In the genomic region with DNA sequence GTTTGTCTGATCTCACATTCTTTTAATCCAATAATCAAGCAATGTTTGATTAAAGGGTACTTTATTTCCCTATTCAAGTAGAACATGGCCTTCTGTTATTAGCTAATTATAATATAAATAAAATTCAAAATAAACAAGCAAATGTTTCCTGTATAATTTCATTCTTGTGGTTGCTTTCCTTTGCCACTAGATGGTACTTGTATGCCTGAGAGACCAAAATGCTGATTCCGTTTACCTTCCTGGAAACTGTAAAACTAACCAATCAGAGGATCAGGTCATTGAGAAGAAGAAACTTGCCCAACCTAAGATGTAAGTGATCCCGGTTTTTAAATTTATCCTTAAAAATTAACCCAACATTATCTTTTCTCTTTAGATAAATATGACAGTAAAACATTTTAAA, we compare ENCODE assay signal across 8 cellular contexts. TPM values are rescaled to one million over a fixed set of nuclear protein-coding genes. Genes with fewer than 3 reads are reported as not detected.
DNase-seq lines count a peak whose midpoint lies in the region; ATAC-seq, FAIRE-seq and TF ChIP-seq lines count a peak whose summit lies in the region.

No MANE protein-coding gene starts in this region.

- H3K79me2 ChIP-seq in DND-41 (ENCODE audit: insufficient read depth, low read length) (no peaks in the 10 kb centered on the region), HepG2 (ENCODE audit: insufficient read depth, low read length) (no peaks in the 10 kb centered on the region)

- no peak overlapping the region for H3K27ac Mint-ChIP-seq in activated CD4-positive, alpha-beta memory T cell treated with anti-CD3 and anti-CD28 coated beads, Interleukin-2, amount 10 ng/mL, durations not matched to agents 7 days and 5 days

- H3K36me3 ChIP-seq in DND-41 (ENCODE audit: insufficient read depth, low read length), result no peaks in the 10 kb centered on the region
- H3K36me3 ChIP-seq in HepG2 (replicated peaks in 1 of 2; ENCODE audit: control insufficient read depth in 1 of 2, insufficient read depth in 2 of 2, low read length in 2 of 2), result no peaks in the 10 kb centered on the region

- no peak for TF ChIP-seq RAD21 in HepG2 (CRISPR knock-in tag; IDR thresholded peaks at IDR 0.05)

- WGBS in HepG2 (ENCODE audit: low lambda C conversion rate), result 7% methylated on average over 2 of the region's 2 CpGs

- CTCF ChIA-PET in HepG2 (lab: Yijun Ruan, JAX; ENCODE audit: low intra/inter-chr PET ratio, low total read pairs), result interaction anchor here (1.8 to 1.9 kb wide), 2 partner anchors 60 to 188 kb away, joined by 5 to 6 read pairs; no protein-coding TSS in a partner anchor
- CTCF ChIA-PET in activated CD4-positive, alpha-beta memory T cell treated with anti-CD3 and anti-CD28 coated beads, Interleukin-2, amount 10 ng/mL, durations not matched to agents 7 days and 5 days (lab: Charles Lee), result interaction anchor here (0.8 to 2.2 kb wide), 5 partner anchors 9 to 189 kb away, joined by 5 to 20 read pairs (median 5); a partner anchor contains a TSS

- TF ChIP-seq POLR2A in HepG2 (IDR thresholded peaks at IDR 0.05; ENCODE audit: insufficient read depth in 1 of 2, low read depth in 2 of 2, low read length in 2 of 2), result no peak

- no peaks in the 10 kb centered on the region for H3K4me1 ChIP-seq in DND-41 (ENCODE audit: insufficient read depth, low read length)
- H3K4me1 ChIP-seq in HepG2 (ENCODE audit: insufficient read depth, low read length), result no peaks in the 10 kb centered on the region

- TF ChIP-seq CTCF in DND-41 (IDR thresholded peaks at IDR 0.05; ENCODE audit: borderline replicate concordance, extremely low read depth, low read length, poor library complexity, severe bottlenecking) (peak; percentile 15), HepG2 (CRISPR knock-in tag; IDR thresholded peaks at IDR 0.05) (peak; percentile 53)

- no TSS peak for BruUV-seq in HepG2 (replicated peaks; lab: Mats Ljungman, UMichigan)

- H3K4me1 Mint-ChIP-seq in activated CD4-positive, alpha-beta memory T cell treated with anti-CD3 and anti-CD28 coated beads, Interleukin-2, amount 10 ng/mL, durations not matched to agents 7 days and 5 days, result peaks cover 3% of the 10 kb centered on the region

- H3K9me3 ChIP-seq in DND-41 (ENCODE audit: insufficient read depth, low read length, severe bottlenecking) (peaks cover 9% of the 10 kb centered on the region), HepG2 (ENCODE audit: low read length) (no peaks in the 10 kb centered on the region)

- in situ Hi-C loops in HepG2 (cut with HindIII; ENCODE audit: extremely low pct_ligation_motif_present, low pct_unique_long_range_greater_than_20kb), result loop anchor here (5.0 kb wide), 1 partner anchor 187 kb away; no protein-coding TSS in a partner anchor

- no peaks in the 10 kb centered on the region for H3K9me3 Mint-ChIP-seq in activated CD4-positive, alpha-beta memory T cell treated with anti-CD3 and anti-CD28 coated beads, Interleukin-2, amount 10 ng/mL, durations not matched to agents 7 days and 5 days

- no peaks in the 10 kb centered on the region for H4K20me1 ChIP-seq in DND-41 (ENCODE audit: insufficient read depth, low read length)
- no peaks in the 10 kb centered on the region for H4K20me1 ChIP-seq in HepG2 (ENCODE audit: insufficient read depth, low read length)

- no peak overlapping the region for H2AFZ ChIP-seq in DND-41 (ENCODE audit: low read depth, low read length)
- no peak overlapping the region for H2AFZ ChIP-seq in HepG2 (ENCODE audit: low read length)

- ATAC-seq in DND-41 (ENCODE audit: insufficient read depth, low read depth), result no peak
- no peak for ATAC-seq in HepG2

- intact Hi-C loops in HepG2 (cut with micrococcal nuclease; ENCODE audit: unreplicated experiment), result loop anchor here (1.0 kb wide), 2 partner anchors 59 to 188 kb away; no protein-coding TSS in a partner anchor

- no peak for TF ChIP-seq EP300 in HepG2 (IDR thresholded peaks at IDR 0.05; ENCODE audit: low read depth in 2 of 2, low read length in 2 of 2)
- no peak for TF ChIP-seq EP300 in HepG2 (CRISPR knock-in tag; IDR thresholded peaks at IDR 0.05; ENCODE audit: borderline replicate concordance)

- FAIRE-seq in HepG2 (lab: Jason Lieb, UNC), result no peak

- POLR2A ChIA-PET in HepG2 (lab: Yijun Ruan, JAX), result no interaction called here
- POLR2A ChIA-PET in activated CD4-positive, alpha-beta memory T cell treated with anti-CD3 and anti-CD28 coated beads, Interleukin-2, amount 10 ng/mL, durations not matched to agents 7 days and 5 days (lab: Charles Lee), result interaction anchor here (1.9 kb wide), 1 partner anchor 8 kb away, joined by 9 read pairs; a partner anchor contains a TSS

- DNase-seq in DND-41 (no peak), HPDE6-E6E7 (ENCODE audit: extremely low spot score) (peak; percentile 12), amniotic epithelial cell (ENCODE audit: low read depth) (peak; percentile 65), HepG2 (ENCODE audit: low spot score) (peak; percentile 46), NCI-H2227 treated with DMSO at 0.1 percent for 48 hours (lab: John Stamatoyannopoulos, UW) (no peak), OCI-M2 (lab: John Stamatoyannopoulos, UW; ENCODE audit: unreplicated experiment) (no peak)
- DNase-seq in activated CD4-positive, alpha-beta memory T cell treated with anti-CD3 and anti-CD28 coated beads, Interleukin-2, amount 10 ng/mL, durations not matched to agents 7 days and 5 days, result no peak
- DNase-seq in activated naive CD4-positive, alpha-beta T cell treated with Interleukin-2 at 50 U/mL for 16 hours, result no peak

- peaks cover 5% of the 10 kb centered on the region for H3K27me3 ChIP-seq in DND-41 (ENCODE audit: insufficient read depth, low read length, poor library complexity)
- H3K27me3 ChIP-seq in HepG2 (ENCODE audit: control insufficient read depth in 1 of 2, insufficient read depth in 2 of 2, low read length in 2 of 2), result peaks cover 0 to 6% of the 10 kb centered on the region in 2 experiments; a peak in 1 of 5 replicates

- peaks cover 24% of the 10 kb centered on the region for H3K27me3 Mint-ChIP-seq in activated CD4-positive, alpha-beta memory T cell treated with anti-CD3 and anti-CD28 coated beads, Interleukin-2, amount 10 ng/mL, durations not matched to agents 7 days and 5 days

- no peaks in the 10 kb centered on the region for H3K36me3 Mint-ChIP-seq in activated CD4-positive, alpha-beta memory T cell treated with anti-CD3 and anti-CD28 coated beads, Interleukin-2, amount 10 ng/mL, durations not matched to agents 7 days and 5 days (ENCODE audit: low read depth)

- H3K4me2 ChIP-seq in DND-41 (ENCODE audit: insufficient read depth, low read length) (no peak overlapping the region), HepG2 (ENCODE audit: low read depth, low read length) (no peak overlapping the region)

- no peak overlapping the region for H3K9ac ChIP-seq in DND-41 (ENCODE audit: low read depth, low read length)
- no peak overlapping the region for H3K9ac ChIP-seq in HepG2 (ENCODE audit: insufficient read depth, low read depth, low read length)

- no peak overlapping the region for H3K4me3 ChIP-seq in DND-41 (ENCODE audit: low read depth in 1 of 2, low read length in 2 of 2)
- no peak overlapping the region for H3K4me3 ChIP-seq in HepG2 (replicated peaks in 1 of 3; ENCODE audit: insufficient read depth in 1 of 3, low read depth in 2 of 3, low read length in 3 of 3)

- H3K4me3 Mint-ChIP-seq in activated CD4-positive, alpha-beta memory T cell treated with anti-CD3 and anti-CD28 coated beads, Interleukin-2, amount 10 ng/mL, durations not matched to agents 7 days and 5 days, result no peak overlapping the region

- H3K27ac ChIP-seq in DND-41 (ENCODE audit: low read length), result no peak overlapping the region
- no peak overlapping the region for H3K27ac ChIP-seq in HepG2 (ENCODE audit: extremely low read length, insufficient read depth, low read length)

TF ChIP-seq in HepG2, 621 proteins besides CTCF, POLR2A, EP300 and RAD21 (continues in another document):
- TF ChIP-seq MAFK (conservative IDR thresholded peaks at IDR 0.05 in 1 of 2, IDR thresholded peaks at IDR 0.05 in 1 of 2; ENCODE audit: low read length in 2 of 2) (0 out of 4 replicates have a peak, but pooled peaks of 1 of the 2 experiments have one; percentile 19), NFYC (CRISPR knock-in tag; IDR thresholded peaks at IDR 0.05) (peak; percentile 32; the same call in 1 of the 2 replicates), RBAK (CRISPR knock-in tag; IDR thresholded peaks at IDR 0.05) (no peak), JUND (CRISPR knock-in tag; IDR thresholded peaks at IDR 0.05) (no peak), MXI1 (IDR thresholded peaks at IDR 0.05; ENCODE audit: borderline replicate concordance, low read depth, low read length) (no peak), MAFF (IDR thresholded peaks at IDR 0.05; ENCODE audit: low read depth, low read length) (peak; percentile 24; the same call in 1 of the 2 replicates), NFYB (CRISPR knock-in tag; IDR thresholded peaks at IDR 0.05) (0 out of 2 replicates have a peak, but pooled peaks have one; percentile 20), SMC3 (IDR thresholded peaks at IDR 0.05; ENCODE audit: low read length) (0 out of 2 replicates have a peak, but pooled peaks have one; percentile 30), ZNF441 (CRISPR knock-in tag; IDR thresholded peaks at IDR 0.05; ENCODE audit: borderline replicate concordance) (no peak)

RNA-seq across cellular contexts. Expression of a gene that starts 8.1 kb away (rescaled TPM):
- 6.0 and 10.1 TPM in 2 replicates for total RNA-seq in HepG2 (2016; rRNA removed; fragmentation: Illumina TruSeq; extraction: Trizol)
- total RNA-seq in HepG2 (2016; cell fraction: cytosol; rRNA removed; fragmentation: Illumina TruSeq; extraction: Trizol; ENCODE audit: low read depth), result 1.9 and 2.6 TPM in 2 replicates
- total RNA-seq in HepG2 (2016; cell fraction: insoluble cytoplasmic fraction; rRNA removed; fragmentation: Illumina TruSeq; extraction: Trizol), result 4.9 and 9.3 TPM in 2 replicates
- total RNA-seq in HepG2 (2016; cell fraction: membrane; rRNA removed; fragmentation: Illumina TruSeq; extraction: Trizol), result 2.6 and 2.9 TPM in 2 replicates
- 19.5 and 19.7 TPM in 2 replicates for total RNA-seq in HepG2 (2016; cell fraction: nucleus; rRNA removed; fragmentation: Illumina TruSeq; extraction: Trizol)
- polyA plus RNA-seq in HepG2 (2011; rRNA removed), result 9.7 and 12.2 TPM in 2 replicates
- 1.8 and 3.9 TPM in 2 replicates for polyA plus RNA-seq in HepG2 (2011; cell fraction: cytosol; rRNA removed)
- 14.0 and 24.2 TPM in 2 replicates for polyA plus RNA-seq in HepG2 (2011; cell fraction: nucleus; rRNA removed)
- polyA plus RNA-seq in HepG2 (2012), result 8.8 and 15.2 TPM in 2 replicates
- 0.17 and 0.29 TPM in 2 replicates for polyA plus RNA-seq in HepG2 (2016; cell fraction: cytosol; fragmentation: Illumina TruSeq; extraction: Trizol; ENCODE audit: low read depth)
- polyA plus RNA-seq in HepG2 (2016; cell fraction: insoluble cytoplasmic fraction; fragmentation: Illumina TruSeq; extraction: Trizol; ENCODE audit: low read depth), result 2.8 and 3.6 TPM in 2 replicates
- 0.65 and 0.66 TPM in 2 replicates for polyA plus RNA-seq in HepG2 (2016; cell fraction: membrane; fragmentation: Illumina TruSeq; extraction: Trizol; ENCODE audit: low read depth)
- polyA plus RNA-seq in HepG2 (2016; cell fraction: nucleus; fragmentation: Illumina TruSeq; extraction: Trizol; ENCODE audit: insufficient read depth, low read depth), result 23.0 and 23.5 TPM in 2 replicates
- polyA minus RNA-seq in HepG2 (2011; rRNA and poly(A)+ RNA removed; ENCODE audit: low replicate concordance), result 6.0 and 10.0 TPM in 2 replicates
- polyA minus RNA-seq in HepG2 (2011; cell fraction: cytosol; rRNA and poly(A)+ RNA removed), result 4.8 TPM in 2 replicates
- polyA minus RNA-seq in HepG2 (2011; cell fraction: nucleus; rRNA and poly(A)+ RNA removed), result 53.8 and 78.1 TPM in 2 replicates
- total RNA-seq in activated CD4-positive, alpha-beta memory T cell treated with anti-CD3 and anti-CD28 coated beads, Interleukin-2, amount 10 ng/mL, durations not matched to agents 7 days and 5 days, result 10 to 100 TPM; 16.5 to 18.2 TPM

Comparison
In these comparisons a context has a peak if more than half of its experiments do, and no peak if none do; other contexts are left out.
1. DNase-seq: peak in HPDE6-E6E7 (single experiment), amniotic epithelial cell (single experiment) and HepG2 (single experiment); none in DND-41 (single experiment), activated CD4-positive, alpha-beta memory T cell treated with anti-CD3 and anti-CD28 coated beads, Interleukin-2, amount 10 ng/mL, durations not matched to agents 7 days and 5 days (single experiment), activated naive CD4-positive, alpha-beta T cell treated with Interleukin-2 at 50 U/mL for 16 hours (single experiment), NCI-H2227 treated with DMSO at 0.1 percent for 48 hours (single experiment) and OCI-M2 (single experiment).